Comparison of ENCODE assay signal across 1 cellular context in the genomic region with DNA sequence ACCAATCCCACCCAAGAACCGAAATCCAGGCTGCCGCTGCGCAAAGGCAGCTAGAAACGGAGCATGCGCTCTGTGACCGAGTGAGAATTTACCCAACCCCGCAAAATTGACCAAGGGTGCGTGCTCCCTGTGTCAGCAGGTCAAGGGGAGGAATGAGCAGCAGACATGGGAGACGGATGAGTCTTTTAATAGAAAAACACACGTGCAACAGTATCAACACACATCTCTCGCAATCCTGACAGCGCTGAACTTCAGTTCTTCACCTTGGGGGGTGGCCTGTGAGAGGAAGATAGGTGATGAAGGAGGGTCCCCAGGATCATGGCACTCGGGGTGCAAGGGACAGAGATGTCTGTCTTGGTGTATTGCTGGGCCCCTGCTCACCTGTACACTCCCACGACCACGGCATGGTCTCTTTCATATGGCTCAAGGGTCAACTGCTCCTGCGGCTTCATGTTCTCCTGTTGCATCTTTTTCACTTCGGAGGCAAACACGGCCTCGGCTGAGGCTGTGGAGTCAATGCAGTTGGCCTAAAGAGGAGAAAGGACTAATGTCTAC.
TF ChIP-seq lines count a peak whose summit lies in the region.

No MANE protein-coding gene starts in this region.

TF ChIP-seq in WTC11, 78 proteins besides CTCF, POLR2A, EP300 and RAD21 (continued from another document):
- no peak for TF ChIP-seq ERG (CRISPR knock-in tag; IDR thresholded peaks at IDR 0.05)
- no peak for TF ChIP-seq FOXP1 (CRISPR knock-in tag; IDR thresholded peaks at IDR 0.05; ENCODE audit: borderline replicate concordance)
- no peak for TF ChIP-seq TCF7 (CRISPR knock-in tag; IDR thresholded peaks at IDR 0.05; ENCODE audit: low read depth)
- TF ChIP-seq ZNF512 (CRISPR knock-in tag; IDR thresholded peaks at IDR 0.05; ENCODE audit: borderline replicate concordance) = no peak
- TF ChIP-seq, protein P1, sequence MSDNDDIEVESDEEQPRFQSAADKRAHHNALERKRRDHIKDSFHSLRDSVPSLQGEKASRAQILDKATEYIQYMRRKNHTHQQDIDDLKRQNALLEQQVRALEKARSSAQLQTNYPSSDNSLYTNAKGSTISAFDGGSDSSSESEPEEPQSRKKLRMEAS (CRISPR knock-in tag; IDR thresholded peaks at IDR 0.05) = no peak; the same call in 1 of the 2 replicates
- TF ChIP-seq TEAD4 (CRISPR knock-in tag; IDR thresholded peaks at IDR 0.05) = no peak
- no peak for TF ChIP-seq ATF6 (CRISPR knock-in tag; IDR thresholded peaks at IDR 0.05)
TF ChIP-seq in WTC11: peak in this region for 0.
